30 cellular contexts compared by ENCODE assay signal in the genomic region with DNA sequence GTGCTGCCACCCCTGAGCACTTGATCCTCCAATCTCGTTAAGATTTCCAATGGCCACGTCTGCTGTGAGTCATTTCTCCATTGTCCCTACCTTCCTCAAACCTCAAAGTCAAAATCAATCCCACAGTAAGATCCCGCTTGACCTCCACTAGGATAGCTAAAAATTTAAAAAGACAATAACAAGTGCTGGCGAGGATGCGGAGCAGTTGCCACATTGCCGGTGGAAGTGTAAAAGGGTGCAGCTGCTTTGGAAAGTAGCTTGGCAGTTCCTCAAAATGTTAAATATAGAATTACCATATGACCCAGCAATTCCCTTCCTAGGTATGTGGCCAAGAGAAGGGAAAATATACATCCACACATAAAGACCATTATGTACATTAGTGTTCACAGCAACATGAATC.
"Had no signal": no experiment of that assay in that cellular context is flagged by ENCODE, and none has a peak within 500 bp of the region (broad histone marks: within the 10 kb centered on the region; RNA-seq: fewer than 3 reads in every experiment).

No MANE protein-coding gene starts in this region.

- H3K4me1 ChIP-seq: adrenal gland, body of pancreas, colonic mucosa, esophagus squamous epithelium, heart right ventricle, left lung, lower lobe of right lung, suprapubic skin, tibial artery, upper lobe of right lung had no signal

- H3K36me3 Mint-ChIP-seq: activated naive CD8-positive, alpha-beta T cell treated with anti-CD3 and anti-CD28 coated beads for 36 hours; naive thymus-derived CD8-positive, alpha-beta T cell had no signal

- H3K36me3 ChIP-seq: adrenal gland, colonic mucosa, esophagus squamous epithelium, heart right ventricle, left lung, lower lobe of right lung, spleen, suprapubic skin, tibial artery, upper lobe of right lung had no signal

- H3K4me3 ChIP-seq: adrenal gland, body of pancreas, colonic mucosa, esophagus squamous epithelium, heart right ventricle, left lung, lower lobe of right lung, spleen, suprapubic skin, tibial artery, upper lobe of right lung had no signal

- H3K9me3 Mint-ChIP-seq: activated naive CD4-positive, alpha-beta T cell treated with anti-CD3 and anti-CD28 coated beads for 36 hours; activated naive CD8-positive, alpha-beta T cell treated with anti-CD3 and anti-CD28 coated beads for 36 hours; activated T-helper 1 cell treated with anti-CD3 and anti-CD28 coated beads, Interleukin-12 subunit alpha, Interleukin-12 subunit beta, Interleukin-2, Interleukin-4 antibody, amounts not matched to agents 30 ng/mL and 10 ng/mL and 1 ng/mL, durations not matched to agents 14 hours and 24 hours and 36 hours; naive thymus-derived CD8-positive, alpha-beta T cell; neural crest cell had no signal

- H3K4me1 Mint-ChIP-seq: neural crest cell had no signal

- FAIRE-seq: endometrium, TTC549 had no signal

- DNase-seq: activated CD4-positive, alpha-beta T cell treated with anti-CD3 and anti-CD28 coated beads for 48 hours; activated CD4-positive, alpha-beta T cell treated with anti-CD3 and anti-CD28 coated beads, Interleukin-2, amount 50 U/mL, for 48 hours; activated CD8-positive, alpha-beta memory T cell treated with anti-CD3 and anti-CD28 coated beads for 24 hours; activated effector memory CD4-positive, alpha-beta T cell treated with anti-CD3 and anti-CD28 coated beads, Interleukin-2, amount 50 U/mL, for 16 hours; activated naive CD4-positive, alpha-beta T cell treated with anti-CD3 and anti-CD28 coated beads for 36 hours; activated naive CD8-positive, alpha-beta T cell treated with anti-CD3 and anti-CD28 coated beads for 36 hours; adrenal gland; body of pancreas; colonic mucosa; effector CD8-positive, alpha-beta T cell; esophagus squamous epithelium; foreskin melanocyte; heart right ventricle; left lung; mesenchymal stem cell; naive thymus-derived CD8-positive, alpha-beta T cell; nucleus accumbens; right cardiac atrium; spleen; stimulated activated naive CD4-positive, alpha-beta T cell; tibial artery; upper lobe of right lung had no signal

- H3K27ac Mint-ChIP-seq: activated naive CD4-positive, alpha-beta T cell treated with anti-CD3 and anti-CD28 coated beads for 36 hours; activated naive CD8-positive, alpha-beta T cell treated with anti-CD3 and anti-CD28 coated beads for 36 hours; activated T-helper 1 cell treated with anti-CD3 and anti-CD28 coated beads, Interleukin-12 subunit alpha, Interleukin-12 subunit beta, Interleukin-2, Interleukin-4 antibody, amounts not matched to agents 30 ng/mL and 10 ng/mL and 1 ng/mL, durations not matched to agents 14 hours and 24 hours and 36 hours had no signal

- H3K27me3 Mint-ChIP-seq: activated naive CD8-positive, alpha-beta T cell treated with anti-CD3 and anti-CD28 coated beads for 36 hours had no signal

- H3K4me3 Mint-ChIP-seq: activated naive CD4-positive, alpha-beta T cell treated with anti-CD3 and anti-CD28 coated beads for 36 hours; activated naive CD8-positive, alpha-beta T cell treated with anti-CD3 and anti-CD28 coated beads for 36 hours; activated T-helper 1 cell treated with anti-CD3 and anti-CD28 coated beads, Interleukin-12 subunit alpha, Interleukin-12 subunit beta, Interleukin-2, Interleukin-4 antibody, amounts not matched to agents 30 ng/mL and 10 ng/mL and 1 ng/mL, durations not matched to agents 14 hours and 24 hours and 36 hours; naive thymus-derived CD8-positive, alpha-beta T cell; neural crest cell had no signal

- H3K27me3 ChIP-seq: adrenal gland, body of pancreas, colonic mucosa, heart right ventricle, left lung, spleen, suprapubic skin, tibial artery, upper lobe of right lung had no signal

- H3K9me3 ChIP-seq: adrenal gland, body of pancreas, colonic mucosa, esophagus squamous epithelium, left lung, lower lobe of right lung, spleen, suprapubic skin, tibial artery, upper lobe of right lung had no signal

- H3K27ac ChIP-seq: adrenal gland, body of pancreas, colonic mucosa, epithelial cell of prostate, esophagus squamous epithelium, heart right ventricle, left lung, lower lobe of right lung, spleen, suprapubic skin, tibial artery, upper lobe of right lung, VCaP had no signal

- ATAC-seq: body of pancreas; heart right ventricle; left lung; lower lobe of right lung; naive thymus-derived CD8-positive, alpha-beta T cell; right cardiac atrium; upper lobe of right lung had no signal
